ENCODE assay signal across 9 cellular contexts in genomic region chr5:157046041-157046440, GRCh38. TPM values are rescaled to one million over a fixed set of nuclear protein-coding genes. Genes with fewer than 3 reads are reported as not detected.
DNase-seq lines count a peak whose midpoint lies in the region; ATAC-seq lines count a peak whose summit lies in the region.
"Had no signal": no experiment of that assay in that cellular context is flagged by ENCODE, and none has a peak within 500 bp of the region (broad histone marks: within the 10 kb centered on the region; RNA-seq: fewer than 3 reads in every experiment).

No MANE protein-coding gene starts in this region.

- no peak overlapping the region for H3K27ac ChIP-seq in epithelial cell of prostate
- H3K27ac ChIP-seq: thyroid gland had no signal

- ATAC-seq in HG03520 (IDR thresholded peaks at IDR 0.05; ENCODE audit: unreplicated experiment) = no peak
- ATAC-seq in GM19467 (IDR thresholded peaks at IDR 0.05; ENCODE audit: unreplicated experiment) = no peak

- intact Hi-C loops in posterior cingulate gyrus (cut with DNase I) = no loop called here
- intact Hi-C loops in posterior vena cava (cut with DNase I) = no loop called here

- DNase-seq in NK-92 treated with Interleukin-12 subunit alpha and Interleukin-12 subunit beta, amount 100 ng/mL, for 24 hours (lab: John Stamatoyannopoulos, UW) = peak; percentile 36
- no peak for DNase-seq in NK-92 (lab: John Stamatoyannopoulos, UW; ENCODE audit: unreplicated experiment)
- DNase-seq in NCI-H1694 (lab: John Stamatoyannopoulos, UW) = peak; percentile 11
- peak; percentile 16 for DNase-seq in epithelial cell of prostate (ENCODE audit: low read depth, low spot score)
- DNase-seq in posterior cingulate gyrus = peak in 7 of 10 donors; percentile 18 to 89 (median 60)
- no peak for DNase-seq in posterior vena cava (ENCODE audit: low spot score)

RNA-seq across cellular contexts. Expression of gene HAVCR1, which starts 12.9 kb away (rescaled TPM):
- under 1 TPM in 1 of 2 donors, not detected in 1; 0.19 TPM for total RNA-seq in posterior vena cava

Comparison
In these comparisons a context has a peak if more than half of its experiments do, and no peak if none do; other contexts are left out.
1. DNase-seq: peak in NK-92 treated with Interleukin-12 subunit alpha and Interleukin-12 subunit beta, amount 100 ng/mL, for 24 hours (single experiment), NCI-H1694 (single experiment), epithelial cell of prostate (single experiment) and posterior cingulate gyrus (7 of 10); none in NK-92 (single experiment) and posterior vena cava (single experiment).